ENCODE assay signal across 11 cellular contexts in genomic region chr3:144294659-144295538, GRCh38.
DNase-seq lines count a peak whose midpoint lies in the region; ATAC-seq, FAIRE-seq and TF ChIP-seq lines count a peak whose summit lies in the region.
"Had no signal": no experiment of that assay in that cellular context is flagged by ENCODE, and none has a peak within 500 bp of the region (broad histone marks: within the 10 kb centered on the region; RNA-seq: fewer than 3 reads in every experiment).

No MANE protein-coding gene starts in this region.

- intact Hi-C loops in colonic mucosa (cut with DNase I) = no loop called here

- CTCF ChIA-PET in GM10248 (lab: Yijun Ruan, JAX) (interaction anchor here (1.1 kb wide), 1 partner anchor 323 kb away, joined by 5 read pairs; the partner anchor contains the start of gene DIPK2A), T-cell (lab: Charles Lee) (no interaction called here)
- CTCF ChIA-PET in activated naive CD4-positive, alpha-beta T cell treated with anti-CD3 and anti-CD28 coated beads, Interleukin-2, amount 10 ng/mL, durations not matched to agents 7 days and 5 days (lab: Charles Lee) = no interaction called here

- no peak for FAIRE-seq in GM19239 (lab: Jason Lieb, UNC)

- H3K27ac ChIP-seq in colonic mucosa = no peak overlapping the region

- no peak overlapping the region for H3K27ac Mint-ChIP-seq in activated naive CD4-positive, alpha-beta T cell treated with anti-CD3 and anti-CD28 coated beads, Interleukin-2, amount 10 ng/mL, durations not matched to agents 7 days and 5 days
- no peak overlapping the region for H3K27ac Mint-ChIP-seq in T-cell

- no peaks in the 10 kb centered on the region for H3K9me3 ChIP-seq in colonic mucosa

- TF ChIP-seq CTCF in GM10248 (IDR thresholded peaks at IDR 0.05; ENCODE audit: control extremely low read depth, extremely low read depth, low read depth, missing control alignments) = no peak
- TF ChIP-seq CTCF in colonic mucosa (IDR thresholded peaks at IDR 0.05) = no peak

- H3K4me1 Mint-ChIP-seq in activated naive CD4-positive, alpha-beta T cell treated with anti-CD3 and anti-CD28 coated beads, Interleukin-2, amount 10 ng/mL, durations not matched to agents 7 days and 5 days = no peaks in the 10 kb centered on the region
- H3K4me1 Mint-ChIP-seq in T-cell = peaks cover 0 to 2% (median 0%) of the 10 kb centered on the region in 3 donors

- no peak overlapping the region for H3K4me3 Mint-ChIP-seq in activated naive CD4-positive, alpha-beta T cell treated with anti-CD3 and anti-CD28 coated beads, Interleukin-2, amount 10 ng/mL, durations not matched to agents 7 days and 5 days
- no peak overlapping the region for H3K4me3 Mint-ChIP-seq in T-cell
- H3K4me3 Mint-ChIP-seq: brain had no signal

- no peaks in the 10 kb centered on the region for H3K4me1 ChIP-seq in colonic mucosa

- no peaks in the 10 kb centered on the region for H3K36me3 ChIP-seq in colonic mucosa

- ATAC-seq in GM19328 (IDR thresholded peaks at IDR 0.05; ENCODE audit: unreplicated experiment) (peak; percentile 65), HG02852 (IDR thresholded peaks at IDR 0.05; ENCODE audit: unreplicated experiment) (peak; percentile 82), HG03571 (IDR thresholded peaks at IDR 0.05; ENCODE audit: unreplicated experiment) (peak; percentile 60), T-cell (replicated peaks in 1 of 4) (no peak)

- peaks cover 2% of the 10 kb centered on the region for H3K9me3 Mint-ChIP-seq in activated naive CD4-positive, alpha-beta T cell treated with anti-CD3 and anti-CD28 coated beads, Interleukin-2, amount 10 ng/mL, durations not matched to agents 7 days and 5 days
- H3K9me3 Mint-ChIP-seq in T-cell = peaks cover 0 to 11% (median 2%) of the 10 kb centered on the region in 3 donors

- POLR2A ChIA-PET in GM10248 (lab: Yijun Ruan, JAX) = interaction anchor here (0.8 kb wide), 1 partner anchor 323 kb away, joined by 3 read pairs; the partner anchor contains the start of gene DIPK2A
- POLR2A ChIA-PET in T-cell (lab: Charles Lee) = no interaction called here

- H3K36me3 Mint-ChIP-seq in activated naive CD4-positive, alpha-beta T cell treated with anti-CD3 and anti-CD28 coated beads, Interleukin-2, amount 10 ng/mL, durations not matched to agents 7 days and 5 days = no peaks in the 10 kb centered on the region
- no peaks in the 10 kb centered on the region for H3K36me3 Mint-ChIP-seq in T-cell
- H3K36me3 Mint-ChIP-seq: brain had no signal

- H3K9ac ChIP-seq in colonic mucosa (ENCODE audit: low read depth in 2 of 2, low read length in 2 of 2) = no peak overlapping the region

- H3K27me3 ChIP-seq in colonic mucosa = no peaks in the 10 kb centered on the region

- no peaks in the 10 kb centered on the region for H3K27me3 Mint-ChIP-seq in activated naive CD4-positive, alpha-beta T cell treated with anti-CD3 and anti-CD28 coated beads, Interleukin-2, amount 10 ng/mL, durations not matched to agents 7 days and 5 days
- H3K27me3 Mint-ChIP-seq in T-cell = no peaks in the 10 kb centered on the region
- H3K27me3 Mint-ChIP-seq: brain had no signal

- H3K4me3 ChIP-seq in colonic mucosa = no peak overlapping the region

- DNase-seq in GM10248 (ENCODE audit: extremely low spot score) = peak; percentile 15
- no peak for DNase-seq in colonic mucosa
- DNase-seq in activated naive CD4-positive, alpha-beta T cell treated with anti-CD3 and anti-CD28 coated beads, Interleukin-2, amount 10 ng/mL, durations not matched to agents 7 days and 5 days = no peak
- no peak for DNase-seq in GM19239 (ENCODE audit: insufficient read length, low spot score)
- no peak for DNase-seq in T-cell
- DNase-seq: IMR-90, NCI-H510A treated with DMSO at 0.1 percent for 48 hours had no signal

Comparison
In these comparisons a context has a peak if more than half of its experiments do, and no peak if none do; other contexts are left out.
1. ATAC-seq: peak in GM19328 (single experiment), HG02852 (single experiment) and HG03571 (single experiment); none in T-cell (0 of 4).